16 cellular contexts compared by ENCODE assay signal in genomic region chrX:139158256-139158655, GRCh38.
A peak's percentile ranks its signal among the peaks of the same experiment; 100 is the strongest.
DNase-seq lines count a peak whose midpoint lies in the region; ATAC-seq and TF ChIP-seq lines count a peak whose summit lies in the region.
"Had no signal": no experiment of that assay in that cellular context is flagged by ENCODE, and none has a peak within 500 bp of the region (broad histone marks: within the 10 kb centered on the region; RNA-seq: fewer than 3 reads in every experiment).

No MANE protein-coding gene starts in this region.

- H3K79me2 ChIP-seq in PC-3 (ENCODE audit: low read length) = no peaks in the 10 kb centered on the region
- no peaks in the 10 kb centered on the region for H3K79me2 ChIP-seq in hepatocyte

- no peak overlapping the region for H3K9ac ChIP-seq in PC-3 (ENCODE audit: low read length)

- 68% methylated on average over 2 of the region's 2 CpGs for WGBS in hepatocyte (ENCODE audit: low lambda C conversion rate, missing lambda C conversion rate)

- H3K9me3 ChIP-seq in Caco-2 (no peaks in the 10 kb centered on the region), PC-3 (ENCODE audit: low read length) (no peaks in the 10 kb centered on the region), hepatocyte (ENCODE audit: low read depth) (no peaks in the 10 kb centered on the region)
- H3K9me3 ChIP-seq: A549 had no signal

- POLR2A ChIA-PET in Caco-2 (lab: Charles Lee) = no interaction called here
- POLR2A ChIA-PET in PC-3 (lab: Charles Lee; ENCODE audit: unreplicated experiment) = no interaction called here

- no peak overlapping the region for H3K4me3 Mint-ChIP-seq in Caco-2 (ENCODE audit: unreplicated experiment)

- H3K4me1 Mint-ChIP-seq in Caco-2 (ENCODE audit: low read depth, unreplicated experiment) = no peaks in the 10 kb centered on the region

- BruUV-seq in Caco-2 (replicated peaks; lab: Mats Ljungman, UMichigan) (no TSS peak), PC-3 (replicated peaks; lab: Mats Ljungman, UMichigan) (no TSS peak)

- no peaks in the 10 kb centered on the region for H3F3A ChIP-seq in PC-3 (ENCODE audit: low read length, unreplicated experiment)

- no peaks in the 10 kb centered on the region for H3K4me1 ChIP-seq in Caco-2
- H3K4me1 ChIP-seq in PC-3 (ENCODE audit: insufficient read depth, low read length) = no peaks in the 10 kb centered on the region
- no peaks in the 10 kb centered on the region for H3K4me1 ChIP-seq in hepatocyte (ENCODE audit: insufficient read depth)
- H3K4me1 ChIP-seq: A549 had no signal

- no peaks in the 10 kb centered on the region for H3K27me3 Mint-ChIP-seq in Caco-2 (ENCODE audit: insufficient read depth, unreplicated experiment)

- H3K36me3 ChIP-seq in Caco-2 (ENCODE audit: control insufficient read depth, insufficient read depth, low read length) (no peaks in the 10 kb centered on the region), PC-3 (ENCODE audit: low read depth, low read length) (no peaks in the 10 kb centered on the region), hepatocyte (replicated peaks; ENCODE audit: insufficient read depth, low read depth) (no peaks in the 10 kb centered on the region)

- TF ChIP-seq CTCF in Caco-2 (IDR thresholded peaks at IDR 0.05; ENCODE audit: insufficient read depth in 1 of 2, low read depth in 1 of 2, low read length in 1 of 2, severe bottlenecking in 1 of 2, unreplicated experiment in 1 of 2) = no peak
- no peak for TF ChIP-seq CTCF in PC-3 (conservative IDR thresholded peaks at IDR 0.05; ENCODE audit: low read depth, low read length)
- TF ChIP-seq CTCF in hepatocyte (IDR thresholded peaks at IDR 0.05; ENCODE audit: poor library complexity) = no peak

- H3K27ac ChIP-seq in PC-3 (ENCODE audit: low read length) = no peak overlapping the region
- H3K27ac ChIP-seq in hepatocyte = no peak overlapping the region
- H3K27ac ChIP-seq: A549, C4-2B had no signal

- H3K9me2 ChIP-seq in PC-3 (replicated peaks; ENCODE audit: low read length) (no peaks in the 10 kb centered on the region), hepatocyte (replicated peaks; ENCODE audit: insufficient read depth) (no peaks in the 10 kb centered on the region)

- ATAC-seq in PC-3 (no peak), HG03045 (IDR thresholded peaks at IDR 0.05; ENCODE audit: unreplicated experiment) (no peak), GM18907 (IDR thresholded peaks at IDR 0.05; ENCODE audit: unreplicated experiment) (no peak)
- ATAC-seq: A549, HCT116, Right ventricle myocardium inferior had no signal

- H3K4me2 ChIP-seq in PC-3 (ENCODE audit: low read length) (no peak overlapping the region), hepatocyte (no peak overlapping the region)
- H3K4me2 ChIP-seq: A549 had no signal

- no peaks in the 10 kb centered on the region for H4K20me1 ChIP-seq in PC-3 (ENCODE audit: low read length)
- no peaks in the 10 kb centered on the region for H4K20me1 ChIP-seq in hepatocyte (ENCODE audit: insufficient read depth, poor library complexity, severe bottlenecking)

- intact Hi-C loops in Caco-2 (cut with micrococcal nuclease; ENCODE audit: unreplicated experiment) = no loop called here
- intact Hi-C loops in PC-3 (cut with micrococcal nuclease) = no loop called here

- H3K27me3 ChIP-seq in Caco-2 (replicated peaks; ENCODE audit: control insufficient read depth, insufficient read depth, low read length) = no peaks in the 10 kb centered on the region
- no peaks in the 10 kb centered on the region for H3K27me3 ChIP-seq in PC-3 (ENCODE audit: low read length)
- no peaks in the 10 kb centered on the region for H3K27me3 ChIP-seq in hepatocyte

- H3K4me3 ChIP-seq in Caco-2 (ENCODE audit: low read depth, low read length) (no peak overlapping the region), PC-3 (ENCODE audit: low read length) (no peak overlapping the region), hepatocyte (no peak overlapping the region)
- H3K4me3 ChIP-seq: A549 had no signal

- H3K9me3 Mint-ChIP-seq in Caco-2 (ENCODE audit: unreplicated experiment) = peaks cover 24% of the 10 kb centered on the region

- CTCF ChIA-PET in Caco-2 (lab: Charles Lee) (no interaction called here), PC-3 (lab: Charles Lee) (no interaction called here)

- H2AFZ ChIP-seq in PC-3 (ENCODE audit: low read length) (no peak overlapping the region), hepatocyte (no peak overlapping the region)

- DNase-seq in Caco-2 (peak; percentile 47 to 50), PC-3 (peak; percentile 55), hepatocyte (ENCODE audit: low spot score) (peak; percentile 65), mucosa of gallbladder (ENCODE audit: low spot score) (peak; percentile 73), kidney glomerular epithelial cell (lab: John Stamatoyannopoulos, UW) (no peak), NCI-H2107 treated with DMSO at 0.1 percent for 48 hours (lab: John Stamatoyannopoulos, UW; ENCODE audit: unreplicated experiment) (no peak)
- DNase-seq: DMS79 treated with DMSO at 0.1 percent for 48 hours, GDM1, NCI-H1436 treated with DMSO at 0.1 percent for 48 hours, NCI-H2081 treated with DMSO at 0.1 percent for 48 hours had no signal

- H3K27ac Mint-ChIP-seq in Caco-2 (ENCODE audit: unreplicated experiment) = peak overlapping the region; percentile 69

- H3K36me3 Mint-ChIP-seq in Caco-2 (ENCODE audit: insufficient read depth, unreplicated experiment) = no peaks in the 10 kb centered on the region

Comparison
In these comparisons a context has a peak if more than half of its experiments do, and no peak if none do; other contexts are left out.
1. DNase-seq: peak in Caco-2 (2 of 2), PC-3 (single experiment), hepatocyte (single experiment) and mucosa of gallbladder (single experiment); none in kidney glomerular epithelial cell (single experiment) and NCI-H2107 treated with DMSO at 0.1 percent for 48 hours (single experiment).